ENCODE assay signal across 21 cellular contexts in the genomic region with DNA sequence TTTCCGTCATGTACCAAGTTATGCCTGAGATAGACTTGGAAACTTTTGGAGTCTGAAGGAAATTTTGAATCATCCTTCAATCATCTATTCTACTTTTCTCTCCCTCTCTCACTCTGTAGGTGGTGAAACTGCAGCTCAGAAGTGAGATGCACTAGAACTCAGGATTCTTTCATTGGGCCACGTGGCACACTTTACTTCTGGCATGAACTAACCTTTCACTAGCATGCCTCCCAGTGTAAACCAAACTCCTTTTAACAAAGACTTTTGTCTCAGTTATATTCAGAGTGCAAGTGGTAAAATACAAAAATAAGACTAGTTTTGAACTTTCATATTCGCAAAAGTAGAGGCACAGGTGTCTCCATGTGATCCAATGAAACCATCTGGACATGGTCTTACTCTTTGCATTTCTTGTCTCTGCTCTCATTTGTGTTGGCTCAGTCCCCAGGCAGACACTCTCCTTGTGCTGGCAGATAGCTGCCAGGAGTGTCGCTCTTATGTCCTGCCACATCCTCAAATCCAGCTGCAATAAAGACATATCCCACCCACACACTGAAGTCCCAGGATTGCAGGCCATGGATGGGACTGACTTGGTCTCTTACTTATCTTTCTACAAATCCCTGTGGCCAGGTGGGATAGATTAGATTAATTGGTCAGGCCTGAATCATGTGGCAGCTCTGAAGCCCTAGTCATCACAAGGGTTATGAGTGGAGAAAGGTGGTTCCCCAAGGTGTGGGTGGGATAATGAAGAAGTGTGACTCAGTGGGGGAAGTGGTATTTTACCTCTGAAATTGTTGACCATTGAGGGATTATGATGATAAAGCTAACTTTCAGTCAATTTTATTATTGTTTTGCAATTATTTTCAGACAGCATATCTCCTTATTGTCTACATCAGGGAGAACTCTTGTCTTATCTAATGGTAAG.
DNase-seq lines count a peak whose midpoint lies in the region; ATAC-seq and FAIRE-seq lines count a peak whose summit lies in the region.
"Had no signal": no experiment of that assay in that cellular context is flagged by ENCODE, and none has a peak within 500 bp of the region (broad histone marks: within the 10 kb centered on the region; RNA-seq: fewer than 3 reads in every experiment).

No MANE protein-coding gene starts in this region.

- H3K79me1 ChIP-seq in mesendoderm (ENCODE audit: low read length): no peaks in the 10 kb centered on the region

- DNase-seq in NCI-H446 treated with DMSO at 0.1 percent for 48 hours (lab: John Stamatoyannopoulos, UW) (peak; percentile 22), small intestine (no peak), mesendoderm (no peak), T-helper 1 cell (no peak), SIG-M5 (lab: John Stamatoyannopoulos, UW) (no peak)
- DNase-seq: activated CD4-positive, alpha-beta memory T cell treated with anti-CD3 and anti-CD28 coated beads for 36 hours; activated T-cell treated with anti-CD3 and anti-CD28 coated beads, Interleukin-2, amount 50 U/mL, for 48 hours; colonic mucosa; NCI-H146; NCI-H345; stimulated activated CD4-positive, alpha-beta T cell treated with anti-CD3 and anti-CD28 coated beads, Interleukin-4, amount 100 ng/mL, for 4 hours; thyroid gland had no signal

- H3K27ac ChIP-seq in small intestine (ENCODE audit: low read depth in 1 of 2, low read length in 1 of 2) (no peak overlapping the region), mesendoderm (ENCODE audit: low read depth, low read length) (no peak overlapping the region)
- H3K27ac ChIP-seq: colonic mucosa, skin epidermis, thyroid gland had no signal

- no peak overlapping the region for H3K18ac ChIP-seq in mesendoderm (ENCODE audit: low read length)

- WGBS in small intestine, 3 donors: 87 to 90% (median 88%) methylated on average over 4 of the region's 4 CpGs
- no CpG with 5 or more reads among the region's 4 CpGs for WGBS in mesendoderm (ENCODE audit: extremely low coverage, insufficient coverage, low lambda C conversion rate)

- no peaks in the 10 kb centered on the region for H3K9me3 ChIP-seq in small intestine (ENCODE audit: control insufficient read depth, low read depth)
- H3K9me3 ChIP-seq: colonic mucosa, thyroid gland had no signal

- H2AK5ac ChIP-seq in mesendoderm (ENCODE audit: low read length): no peak overlapping the region

- H4K8ac ChIP-seq in mesendoderm (ENCODE audit: low read depth, low read length): no peak overlapping the region

- H4K5ac ChIP-seq in mesendoderm (ENCODE audit: low read length): no peak overlapping the region

- H2BK15ac ChIP-seq in mesendoderm (replicated peaks; ENCODE audit: low read depth): no peak overlapping the region

- H2BK5ac ChIP-seq in mesendoderm (ENCODE audit: low read length): no peak overlapping the region

- no peak overlapping the region for H3K56ac ChIP-seq in mesendoderm (ENCODE audit: low read length)

- H3K9ac ChIP-seq in mesendoderm (ENCODE audit: low read length): no peak overlapping the region

- FAIRE-seq in small intestine (lab: Jason Lieb, UNC): no peak
- FAIRE-seq: G401.6, GM18507, H1, keratinocyte had no signal

- H3K27me3 ChIP-seq in small intestine (ENCODE audit: control insufficient read depth in 2 of 2, insufficient read depth in 2 of 2, low read length in 2 of 2) (no peaks in the 10 kb centered on the region), mesendoderm (ENCODE audit: insufficient read depth, low read length, poor library complexity) (no peaks in the 10 kb centered on the region)
- H3K27me3 ChIP-seq: colonic mucosa, thyroid gland had no signal

- no peaks in the 10 kb centered on the region for H3K36me3 ChIP-seq in small intestine (ENCODE audit: control insufficient read depth in 2 of 2, insufficient read depth in 2 of 2, low read length in 2 of 2)
- H3K36me3 ChIP-seq in mesendoderm (ENCODE audit: control insufficient read depth, insufficient read depth, low read length): no peaks in the 10 kb centered on the region
- H3K36me3 ChIP-seq: colonic mucosa, thyroid gland had no signal

- H3K4me1 ChIP-seq in small intestine (ENCODE audit: control insufficient read depth in 2 of 2, insufficient read depth in 1 of 2, low read depth in 1 of 2, low read length in 1 of 2): no peaks in the 10 kb centered on the region
- peaks cover 2% of the 10 kb centered on the region for H3K4me1 ChIP-seq in mesendoderm (ENCODE audit: control insufficient read depth, low read depth, low read length)
- H3K4me1 ChIP-seq: colonic mucosa, thyroid gland had no signal

- H3K4me3 ChIP-seq in small intestine (ENCODE audit: low read depth in 1 of 2, low read length in 2 of 2) (no peak overlapping the region), mesendoderm (ENCODE audit: low read length) (no peak overlapping the region)
- H3K4me3 ChIP-seq: colonic mucosa, skin epidermis, thyroid gland had no signal

- no peak overlapping the region for H3K23ac ChIP-seq in mesendoderm (ENCODE audit: low read length)

- no peak overlapping the region for H3K4me2 ChIP-seq in mesendoderm (ENCODE audit: low read length)

- no peak overlapping the region for H3K4ac ChIP-seq in mesendoderm (ENCODE audit: low read depth, low read length)

- H2BK120ac ChIP-seq in mesendoderm (ENCODE audit: low read depth, low read length): no peak overlapping the region

- ATAC-seq in GM18519 (IDR thresholded peaks at IDR 0.05; ENCODE audit: low FRiP score, unreplicated experiment) (peak; percentile 59), GM21526 (IDR thresholded peaks at IDR 0.05; ENCODE audit: low FRiP score, unreplicated experiment) (peak; percentile 73), HG02938 (IDR thresholded peaks at IDR 0.05; ENCODE audit: unreplicated experiment) (peak; percentile 61)
- ATAC-seq: natural killer cell treated with Interleukin-12 subunit alpha and Interleukin-12 subunit beta and Interleukin-15 and Interleukin-18, amount 100 ng/mL, for 72 hours had no signal

- H3K79me2 ChIP-seq in mesendoderm (ENCODE audit: control insufficient read depth, insufficient read depth, low read length): no peaks in the 10 kb centered on the region
